1 cellular context compared by ENCODE assay signal in genomic region chr13:98123176-98123575, GRCh38.
TF ChIP-seq lines count a peak whose summit lies in the region.

No MANE protein-coding gene starts in this region.

TF ChIP-seq in HepG2, 621 proteins besides CTCF, POLR2A, EP300 and RAD21:
- TF ChIP-seq ZSCAN22 (CRISPR knock-in tag; IDR thresholded peaks at IDR 0.05) (no peak), ZNF264 (CRISPR knock-in tag; IDR thresholded peaks at IDR 0.05) (peak; percentile 98)
